Comparison of ENCODE assay signal across 16 cellular contexts in the genomic region with DNA sequence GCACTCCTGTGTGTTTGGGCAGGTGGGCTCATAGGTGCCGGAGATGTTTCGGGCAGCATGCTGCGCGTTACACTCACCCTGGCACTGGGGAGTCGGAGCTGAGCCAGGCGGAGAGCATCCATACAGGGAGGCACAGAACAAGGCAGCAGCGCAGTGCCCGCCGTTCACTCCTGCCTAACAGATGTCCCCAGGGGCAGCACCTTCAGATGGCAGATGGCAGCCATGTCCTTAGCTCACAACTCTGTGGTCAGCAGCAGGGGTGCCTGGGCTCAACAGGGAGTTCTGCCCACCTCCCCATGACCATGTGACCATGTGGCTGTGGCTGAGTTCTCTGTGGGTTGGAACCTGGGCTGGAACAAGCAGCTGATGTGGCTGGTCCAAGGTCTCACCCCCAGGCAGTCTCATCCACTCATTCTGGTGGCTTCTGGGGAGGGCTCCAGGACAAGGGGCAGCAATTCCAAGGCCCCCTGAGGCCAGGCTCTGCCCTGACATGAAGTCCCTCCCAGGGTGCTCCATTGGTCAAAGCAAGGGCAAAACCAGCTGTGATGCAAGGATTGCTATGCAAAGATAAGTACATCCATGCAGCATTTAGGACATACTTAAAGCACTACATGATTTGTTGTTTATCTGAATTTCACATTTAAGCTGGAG.
DNase-seq lines count a peak whose midpoint lies in the region; ATAC-seq and TF ChIP-seq lines count a peak whose summit lies in the region.
"Had no signal": no experiment of that assay in that cellular context is flagged by ENCODE, and none has a peak within 500 bp of the region (broad histone marks: within the 10 kb centered on the region; RNA-seq: fewer than 3 reads in every experiment).

No MANE protein-coding gene starts in this region.

- no peak overlapping the region for H3K4me3 ChIP-seq in colonic mucosa
- H3K4me3 ChIP-seq: BLaER1 treated with 17β-estradiol and CSF1 and Interleukin-3, amounts not matched to agents 10 nM and 100 nM had no signal

- H3K27me3 ChIP-seq in colonic mucosa = no peaks in the 10 kb centered on the region
- H3K27me3 ChIP-seq: BLaER1 treated with 17β-estradiol and CSF1 and Interleukin-3, amounts not matched to agents 10 nM and 100 nM had no signal

- H3K27ac Mint-ChIP-seq in activated CD4-positive, alpha-beta memory T cell treated with anti-CD3 and anti-CD28 coated beads, Interleukin-2, amount 10 ng/mL, durations not matched to agents 7 days and 5 days = no peak overlapping the region
- no peak overlapping the region for H3K27ac Mint-ChIP-seq in activated CD4-positive, alpha-beta memory T cell treated with anti-CD3 and anti-CD28 coated beads for 36 hours
- no peak overlapping the region for H3K27ac Mint-ChIP-seq in CD14-positive monocyte

- DNase-seq in activated CD4-positive, alpha-beta memory T cell treated with anti-CD3 and anti-CD28 coated beads, Interleukin-2, amount 10 ng/mL, durations not matched to agents 7 days and 5 days = peak; percentile 13
- no peak for DNase-seq in activated CD4-positive, alpha-beta memory T cell treated with anti-CD3 and anti-CD28 coated beads for 36 hours
- DNase-seq in CD14-positive monocyte (ENCODE audit: low spot score) (peak; percentile 41), colonic mucosa (peak; percentile 9), omental fat pad (ENCODE audit: low spot score) (no peak), DMS79 treated with DMSO at 0.1 percent for 48 hours (lab: John Stamatoyannopoulos, UW) (no peak)
- DNase-seq: COR-L47; DMS53; NCI-H1436 treated with DMSO at 0.1 percent for 48 hours; NCI-H2081; NCI-H524 treated with DMSO at 0.1 percent for 48 hours; NK-92 treated with Interleukin-12 subunit alpha and Interleukin-12 subunit beta, amount 100 ng/mL, for 24 hours had no signal

- CTCF ChIA-PET in activated CD4-positive, alpha-beta memory T cell treated with anti-CD3 and anti-CD28 coated beads, Interleukin-2, amount 10 ng/mL, durations not matched to agents 7 days and 5 days (lab: Charles Lee) = interaction anchor here (1.2 kb wide), 1 partner anchor 57 kb away, joined by 3 read pairs; no protein-coding TSS in a partner anchor
- CTCF ChIA-PET in activated CD4-positive, alpha-beta memory T cell treated with anti-CD3 and anti-CD28 coated beads for 36 hours (lab: Charles Lee) = interaction anchor here (0.9 kb wide), 1 partner anchor 54 kb away, joined by 3 read pairs; no protein-coding TSS in a partner anchor

- intact Hi-C loops in activated CD4-positive, alpha-beta memory T cell treated with anti-CD3 and anti-CD28 coated beads for 36 hours (cut with micrococcal nuclease) = loop anchor here (10.0 kb wide), 1 partner anchor 69 kb away; a partner anchor contains a TSS
- intact Hi-C loops in CD14-positive monocyte (cut with micrococcal nuclease) (no loop called here), colonic mucosa (cut with DNase I) (loop anchor here (10.0 kb wide), 1 partner anchor 1869 kb away; no protein-coding TSS in a partner anchor)

- H3K4me1 ChIP-seq in colonic mucosa = no peaks in the 10 kb centered on the region

- POLR2A ChIA-PET in activated CD4-positive, alpha-beta memory T cell treated with anti-CD3 and anti-CD28 coated beads, Interleukin-2, amount 10 ng/mL, durations not matched to agents 7 days and 5 days (lab: Charles Lee) = no interaction called here
- POLR2A ChIA-PET in activated CD4-positive, alpha-beta memory T cell treated with anti-CD3 and anti-CD28 coated beads for 36 hours (lab: Charles Lee) = no interaction called here

- H3K36me3 Mint-ChIP-seq in activated CD4-positive, alpha-beta memory T cell treated with anti-CD3 and anti-CD28 coated beads, Interleukin-2, amount 10 ng/mL, durations not matched to agents 7 days and 5 days (ENCODE audit: low read depth) = no peaks in the 10 kb centered on the region
- no peaks in the 10 kb centered on the region for H3K36me3 Mint-ChIP-seq in activated CD4-positive, alpha-beta memory T cell treated with anti-CD3 and anti-CD28 coated beads for 36 hours
- no peaks in the 10 kb centered on the region for H3K36me3 Mint-ChIP-seq in CD14-positive monocyte

- ATAC-seq in omental fat pad (ENCODE audit: low FRiP score) (peak; percentile 16), GM21367 (IDR thresholded peaks at IDR 0.05; ENCODE audit: unreplicated experiment) (no peak), GM18873 (IDR thresholded peaks at IDR 0.05; ENCODE audit: low FRiP score, unreplicated experiment) (no peak)

- H3K4me1 Mint-ChIP-seq in activated CD4-positive, alpha-beta memory T cell treated with anti-CD3 and anti-CD28 coated beads, Interleukin-2, amount 10 ng/mL, durations not matched to agents 7 days and 5 days = no peaks in the 10 kb centered on the region
- no peaks in the 10 kb centered on the region for H3K4me1 Mint-ChIP-seq in activated CD4-positive, alpha-beta memory T cell treated with anti-CD3 and anti-CD28 coated beads for 36 hours (ENCODE audit: low read depth)
- no peaks in the 10 kb centered on the region for H3K4me1 Mint-ChIP-seq in CD14-positive monocyte

- H3K9me3 Mint-ChIP-seq in activated CD4-positive, alpha-beta memory T cell treated with anti-CD3 and anti-CD28 coated beads, Interleukin-2, amount 10 ng/mL, durations not matched to agents 7 days and 5 days = no peaks in the 10 kb centered on the region
- peaks cover 5% of the 10 kb centered on the region for H3K9me3 Mint-ChIP-seq in activated CD4-positive, alpha-beta memory T cell treated with anti-CD3 and anti-CD28 coated beads for 36 hours
- peaks cover 0 to 10% (median 6%) of the 10 kb centered on the region in 7 donors for H3K9me3 Mint-ChIP-seq in CD14-positive monocyte

- TF ChIP-seq CTCF in CD14-positive monocyte (IDR thresholded peaks at IDR 0.05) (no peak), colonic mucosa (IDR thresholded peaks at IDR 0.05) (no peak), omental fat pad (IDR thresholded peaks at IDR 0.05) (no peak)

- no peak overlapping the region for H3K9ac ChIP-seq in colonic mucosa (ENCODE audit: low read depth in 2 of 2, low read length in 2 of 2)
- H3K9ac ChIP-seq: BLaER1 treated with 17β-estradiol and CSF1 and Interleukin-3, amounts not matched to agents 10 nM and 100 nM had no signal

- no peaks in the 10 kb centered on the region for H3K9me3 ChIP-seq in colonic mucosa

- H3K4me3 Mint-ChIP-seq in activated CD4-positive, alpha-beta memory T cell treated with anti-CD3 and anti-CD28 coated beads, Interleukin-2, amount 10 ng/mL, durations not matched to agents 7 days and 5 days = no peak overlapping the region
- no peak overlapping the region for H3K4me3 Mint-ChIP-seq in activated CD4-positive, alpha-beta memory T cell treated with anti-CD3 and anti-CD28 coated beads for 36 hours
- no peak overlapping the region for H3K4me3 Mint-ChIP-seq in CD14-positive monocyte

- no peaks in the 10 kb centered on the region for H3K36me3 ChIP-seq in colonic mucosa
- H3K36me3 ChIP-seq: BLaER1 treated with 17β-estradiol and CSF1 and Interleukin-3, amounts not matched to agents 10 nM and 100 nM had no signal

- H3K27ac ChIP-seq in colonic mucosa = no peak overlapping the region
- H3K27ac ChIP-seq: BLaER1 treated with 17β-estradiol and CSF1 and Interleukin-3, amounts not matched to agents 10 nM and 100 nM; RWPE1 had no signal

- peaks cover 20% of the 10 kb centered on the region for H3K27me3 Mint-ChIP-seq in activated CD4-positive, alpha-beta memory T cell treated with anti-CD3 and anti-CD28 coated beads, Interleukin-2, amount 10 ng/mL, durations not matched to agents 7 days and 5 days
- H3K27me3 Mint-ChIP-seq in activated CD4-positive, alpha-beta memory T cell treated with anti-CD3 and anti-CD28 coated beads for 36 hours = peaks cover 15% of the 10 kb centered on the region
- H3K27me3 Mint-ChIP-seq in CD14-positive monocyte (ENCODE audit: low read depth in 3 of 3) = peaks cover 0 to 2% (median 2%) of the 10 kb centered on the region in 3 donors

Comparison
In these comparisons a context has a peak if more than half of its experiments do, and no peak if none do; other contexts are left out.
1. DNase-seq: peak in activated CD4-positive, alpha-beta memory T cell treated with anti-CD3 and anti-CD28 coated beads, Interleukin-2, amount 10 ng/mL, durations not matched to agents 7 days and 5 days (single experiment), CD14-positive monocyte (single experiment) and colonic mucosa (single experiment); none in activated CD4-positive, alpha-beta memory T cell treated with anti-CD3 and anti-CD28 coated beads for 36 hours (single experiment), omental fat pad (single experiment) and DMS79 treated with DMSO at 0.1 percent for 48 hours (single experiment).
2. intact Hi-C loops: an anchor here in activated CD4-positive, alpha-beta memory T cell treated with anti-CD3 and anti-CD28 coated beads for 36 hours (10.0 kb wide) and colonic mucosa (10.0 kb wide); none called in CD14-positive monocyte.